Comparison of ENCODE assay signal across 9 cellular contexts in the genomic region with DNA sequence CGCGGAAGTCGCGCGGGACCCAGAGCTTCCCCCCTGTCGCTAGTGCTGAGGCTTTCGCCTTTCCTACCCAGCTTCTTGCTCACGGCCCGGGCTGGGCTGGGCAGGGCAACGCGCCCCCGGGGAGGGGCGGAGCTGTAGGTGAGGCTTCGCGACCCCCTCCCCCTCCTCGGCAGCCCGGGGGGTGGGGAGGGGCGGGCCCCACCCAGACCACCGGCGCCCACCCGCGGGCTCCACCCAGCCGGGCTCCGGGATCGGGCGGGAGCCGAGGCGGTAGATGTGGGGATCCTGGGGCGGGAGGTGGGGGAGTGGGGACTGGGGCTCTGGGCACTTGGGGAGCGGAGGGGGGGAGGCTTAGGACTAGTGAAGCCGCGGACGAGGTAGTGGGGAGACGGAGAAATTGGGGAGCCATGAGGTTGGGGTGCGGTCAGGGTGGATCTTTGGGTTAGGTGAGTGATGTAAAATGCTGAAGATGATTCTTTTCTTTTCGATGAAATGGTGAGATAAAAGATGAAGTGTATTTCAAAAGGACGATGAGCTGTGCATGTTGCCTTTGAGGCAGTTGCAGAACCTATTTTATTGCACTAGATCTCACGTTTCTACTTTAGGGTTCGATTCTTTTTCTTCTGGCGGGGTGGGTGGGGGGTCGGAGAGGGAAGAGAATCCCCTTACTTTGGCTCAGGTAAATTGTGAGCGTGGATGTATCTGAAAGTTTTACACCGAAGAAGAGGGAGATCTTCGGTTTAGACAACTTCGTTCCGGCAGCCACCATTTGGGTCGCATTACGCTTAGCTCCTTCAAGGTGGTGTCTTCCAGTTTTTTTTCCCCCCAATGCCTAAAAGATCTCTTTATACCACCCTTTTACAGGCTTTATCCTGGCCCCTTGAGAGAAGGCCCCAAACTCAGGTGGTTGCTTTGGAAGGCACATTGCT. TPM values are rescaled to one million over a fixed set of nuclear protein-coding genes. Genes with fewer than 3 reads are reported as not detected.
DNase-seq lines count a peak whose midpoint lies in the region; ATAC-seq, FAIRE-seq and TF ChIP-seq lines count a peak whose summit lies in the region.
"Had no signal": no experiment of that assay in that cellular context is flagged by ENCODE, and none has a peak within 500 bp of the region (broad histone marks: within the 10 kb centered on the region; RNA-seq: fewer than 3 reads in every experiment).

No MANE protein-coding gene starts in this region.

- intact Hi-C loops in body of pancreas (cut with DNase I), result no loop called here

- H3K27ac ChIP-seq in body of pancreas (peak overlapping the region; percentile 87 to 99 (median 98)), small intestine (ENCODE audit: low read depth in 1 of 2, low read length in 1 of 2) (peak overlapping the region; percentile 79 to 96)

- ATAC-seq in body of pancreas, result peak; percentile 49

- DNase-seq in DMS 273 (lab: John Stamatoyannopoulos, UW; ENCODE audit: unreplicated experiment), result peak; percentile 85
- no peak for DNase-seq in DMS 273 treated with DMSO at 0.1 percent for 48 hours (lab: John Stamatoyannopoulos, UW)
- no peak for DNase-seq in HFF-Myc (ENCODE audit: extremely low read depth, low read depth)
- DNase-seq in NCI-H526 (lab: John Stamatoyannopoulos, UW), result peak; percentile 47 to 52
- DNase-seq in body of pancreas, result no peak
- DNase-seq in iPS-NIHi7 (ENCODE audit: extremely low spot score), result peak; percentile 78
- no peak for DNase-seq in small intestine
- DNase-seq in DMS153 treated with DMSO at 0.1 percent for 48 hours (lab: John Stamatoyannopoulos, UW; ENCODE audit: unreplicated experiment), result no peak

- H3K4me3 ChIP-seq in HFF-Myc (replicated peaks; ENCODE audit: low read depth, low read length) (peak overlapping the region; percentile 66), body of pancreas (peak overlapping the region; percentile 85 to 88), small intestine (ENCODE audit: low read depth in 1 of 2, low read length in 2 of 2) (peak overlapping the region; percentile 87 to 92)

- no peaks in the 10 kb centered on the region for H3K9me3 ChIP-seq in body of pancreas
- H3K9me3 ChIP-seq in small intestine (ENCODE audit: control insufficient read depth, low read depth), result no peaks in the 10 kb centered on the region

- no peak for FAIRE-seq in small intestine (lab: Jason Lieb, UNC)
- FAIRE-seq: A204.1 had no signal

- 5 to 7% methylated on average over 20 to 30 of the region's 48 CpGs for WGBS in body of pancreas, 2 donors
- 3 to 7% (median 4%) methylated on average over 34 to 48 of the region's 48 CpGs for WGBS in small intestine, 3 donors

- TF ChIP-seq CTCF in HFF-Myc (IDR thresholded peaks at IDR 0.05; ENCODE audit: low read depth, low read length, missing control alignments), result no peak
- TF ChIP-seq CTCF in body of pancreas (IDR thresholded peaks at IDR 0.05), result no peak

- no peaks in the 10 kb centered on the region for H3K36me3 ChIP-seq in body of pancreas (replicated peaks in 1 of 2; ENCODE audit: insufficient read depth in 1 of 2, low read depth in 2 of 2)
- H3K36me3 ChIP-seq in small intestine (ENCODE audit: control insufficient read depth in 2 of 2, insufficient read depth in 2 of 2, low read length in 2 of 2), result no peaks in the 10 kb centered on the region

- H3K27me3 ChIP-seq in body of pancreas (no peaks in the 10 kb centered on the region), small intestine (ENCODE audit: control insufficient read depth in 2 of 2, insufficient read depth in 2 of 2, low read length in 2 of 2) (no peaks in the 10 kb centered on the region)

- peak in 1 of 3 donors; percentile 17 for TF ChIP-seq POLR2A in body of pancreas (IDR thresholded peaks at IDR 0.05)

- peaks cover 39% of the 10 kb centered on the region for H3K4me1 ChIP-seq in body of pancreas
- peaks cover 3% of the 10 kb centered on the region in 2 donors for H3K4me1 ChIP-seq in small intestine (ENCODE audit: control insufficient read depth in 2 of 2, insufficient read depth in 1 of 2, low read depth in 1 of 2, low read length in 1 of 2)

RNA-seq across cellular contexts. Expression of gene ERC1, which starts 0.6 kb away (rescaled TPM):
- total RNA-seq in body of pancreas, result 10 to 100 TPM; 20.8 to 29.0 TPM
- polyA plus RNA-seq in small intestine, result 1 to 10 TPM; 1.8 to 8.5 (median 3.8) TPM

RNA-seq across cellular contexts. Expression of gene RAD52, which starts 42.1 kb away (rescaled TPM):
- 10 to 100 TPM; 10.5 to 13.5 TPM for total RNA-seq in body of pancreas
- 10 to 100 TPM in 1 of 3 donors, 1 to 10 TPM in 2; 3.2 to 15.2 (median 5.5) TPM for polyA plus RNA-seq in small intestine

Comparison
In these comparisons a context has a peak if more than half of its experiments do, and no peak if none do; other contexts are left out.
1. DNase-seq: peak in DMS 273 (single experiment), NCI-H526 (2 of 2) and iPS-NIHi7 (single experiment); none in DMS 273 treated with DMSO at 0.1 percent for 48 hours (single experiment), HFF-Myc (single experiment), body of pancreas (0 of 4), small intestine (single experiment) and DMS153 treated with DMSO at 0.1 percent for 48 hours (single experiment).
2. Peak in every context shown above with its lines, with median percentiles within 50 percentile points of each other: H3K4me3 ChIP-seq.